In the genomic region with DNA sequence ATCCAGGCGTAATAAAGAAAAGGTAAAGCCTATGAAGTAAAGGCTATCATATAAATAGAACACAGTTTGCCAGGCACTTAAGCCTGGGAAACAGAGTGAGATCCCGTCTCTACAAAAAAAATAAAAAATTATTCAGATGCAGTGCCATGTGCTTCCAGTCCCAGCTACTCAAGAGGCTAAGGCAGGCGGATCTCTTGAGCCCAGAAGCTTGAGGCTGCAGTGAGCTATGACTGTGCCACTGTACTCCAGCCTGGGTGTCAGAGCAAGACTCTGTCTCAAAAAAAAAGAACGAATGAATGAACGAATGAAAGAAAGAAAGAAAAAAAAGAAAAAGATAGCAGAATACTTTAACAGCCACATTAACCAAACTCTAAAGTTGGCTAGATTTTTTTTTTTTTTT, we compare ENCODE assay signal across 16 cellular contexts.
"Had no signal": no experiment of that assay in that cellular context is flagged by ENCODE, and none has a peak within 500 bp of the region (broad histone marks: within the 10 kb centered on the region; RNA-seq: fewer than 3 reads in every experiment).

No MANE protein-coding gene starts in this region.

- H3K27ac ChIP-seq: foreskin keratinocyte, hepatocyte, lower lobe of right lung, parathyroid adenoma, psoas muscle, stomach, thoracic aorta had no signal

- H3K27me3 Mint-ChIP-seq: dendritic cell treated with granulocyte-macrophage colony-stimulating factor and Interleukin-4, amounts not matched to agents 40 ng/mL and 50 ng/mL, for 4 days; effector memory CD8-positive, alpha-beta T cell; memory B cell; natural killer cell treated with Interleukin-12 subunit alpha and Interleukin-12 subunit beta and Interleukin-15 and Interleukin-18, amount 100 ng/mL, for 72 hours had no signal

- H3K4me3 ChIP-seq: hepatocyte, lower lobe of right lung, psoas muscle, stomach, thoracic aorta had no signal

- H3K9me3 Mint-ChIP-seq: effector memory CD8-positive, alpha-beta T cell; memory B cell had no signal

- H3K36me3 ChIP-seq: lower lobe of right lung, thoracic aorta had no signal

- H3K9ac ChIP-seq: parathyroid adenoma had no signal

- H3K9me3 ChIP-seq: lower lobe of right lung, psoas muscle, stomach, thoracic aorta had no signal

- H3K4me1 ChIP-seq: lower lobe of right lung, parathyroid adenoma had no signal

- H3K4me3 Mint-ChIP-seq: dendritic cell treated with granulocyte-macrophage colony-stimulating factor and Interleukin-4, amounts not matched to agents 40 ng/mL and 50 ng/mL, for 4 days; effector memory CD8-positive, alpha-beta T cell; memory B cell had no signal

- DNase-seq: cerebellar nuclear complex; effector memory CD8-positive, alpha-beta T cell; foreskin keratinocyte; lower lobe of right lung; midbrain; psoas muscle; small intestine; stimulated activated CD4-positive, alpha-beta T cell treated with anti-CD3 and anti-CD28 coated beads, Interleukin-12 subunit alpha, Interleukin-12 subunit beta, amount 100 ng/mL, for 4 hours; stomach; trophoblast cell had no signal

- H3K27me3 ChIP-seq: foreskin keratinocyte, hepatocyte, stomach had no signal

- ATAC-seq: effector memory CD8-positive, alpha-beta T cell; foreskin keratinocyte; lower lobe of right lung; natural killer cell treated with Interleukin-12 subunit alpha and Interleukin-12 subunit beta and Interleukin-15 and Interleukin-18, amount 100 ng/mL, for 72 hours; psoas muscle had no signal

- H3K27ac Mint-ChIP-seq: dendritic cell treated with granulocyte-macrophage colony-stimulating factor and Interleukin-4, amounts not matched to agents 40 ng/mL and 50 ng/mL, for 4 days had no signal
